Comparison of ENCODE assay signal across 23 cellular contexts in the genomic region with DNA sequence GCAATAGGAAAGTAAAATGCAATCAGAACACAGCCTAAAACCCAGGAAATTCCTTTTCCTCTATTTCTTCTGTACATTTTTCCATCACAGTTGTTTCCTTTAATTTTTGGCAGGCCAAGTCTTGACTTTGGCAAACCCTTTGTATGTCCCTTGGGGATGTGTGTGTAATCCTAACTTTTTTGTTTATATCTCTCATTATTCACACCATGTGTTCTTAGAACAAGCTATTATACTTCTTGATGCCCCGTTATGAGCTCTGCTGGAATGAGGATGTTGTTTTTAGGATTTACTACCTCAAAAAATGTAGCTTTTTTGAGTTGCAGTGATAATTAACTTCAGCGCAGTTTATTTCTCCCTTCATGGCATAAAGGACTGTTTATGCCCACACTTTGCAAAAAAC.
DNase-seq lines count a peak whose midpoint lies in the region; TF ChIP-seq lines count a peak whose summit lies in the region.
"Had no signal": no experiment of that assay in that cellular context is flagged by ENCODE, and none has a peak within 500 bp of the region (broad histone marks: within the 10 kb centered on the region; RNA-seq: fewer than 3 reads in every experiment).

No MANE protein-coding gene starts in this region.

- H3K9me3 Mint-ChIP-seq in osteocyte (ENCODE audit: unreplicated experiment), result no peaks in the 10 kb centered on the region
- no peaks in the 10 kb centered on the region for H3K9me3 Mint-ChIP-seq in activated T-helper 1 cell treated with anti-CD3 and anti-CD28 coated beads, Interleukin-12 subunit alpha, Interleukin-12 subunit beta, Interleukin-2, Interleukin-4 antibody, amounts not matched to agents 30 ng/mL and 10 ng/mL and 1 ng/mL, durations not matched to agents 14 hours and 24 hours and 36 hours

- H3K36me3 Mint-ChIP-seq in osteocyte (ENCODE audit: unreplicated experiment), result peaks cover 7% of the 10 kb centered on the region
- H3K36me3 Mint-ChIP-seq in activated T-helper 1 cell treated with anti-CD3 and anti-CD28 coated beads, Interleukin-12 subunit alpha, Interleukin-12 subunit beta, Interleukin-2, Interleukin-4 antibody, amounts not matched to agents 30 ng/mL and 10 ng/mL and 1 ng/mL, durations not matched to agents 14 hours and 24 hours and 36 hours (ENCODE audit: low read depth), result no peaks in the 10 kb centered on the region

- peak overlapping the region; percentile 15; the same call in 1 of the 2 replicates for H3K4me3 ChIP-seq in SK-N-MC
- H3K4me3 ChIP-seq: BLaER1 treated with 17β-estradiol and CSF1 and Interleukin-3, amounts not matched to agents 10 nM and 100 nM; body of pancreas; dorsolateral prefrontal cortex; sigmoid colon; SJSA1; thoracic aorta had no signal

- no peaks in the 10 kb centered on the region for H3K9me3 ChIP-seq in SK-N-MC (ENCODE audit: low read depth, low read length)
- H3K9me3 ChIP-seq: BLaER1 treated with 17β-estradiol and CSF1 and Interleukin-3, amounts not matched to agents 10 nM and 100 nM; body of pancreas; sigmoid colon; SJSA1; thoracic aorta had no signal

- H3K4me1 Mint-ChIP-seq in osteocyte (ENCODE audit: unreplicated experiment), result peaks cover 57% of the 10 kb centered on the region
- no peaks in the 10 kb centered on the region for H3K4me1 Mint-ChIP-seq in activated T-helper 1 cell treated with anti-CD3 and anti-CD28 coated beads, Interleukin-12 subunit alpha, Interleukin-12 subunit beta, Interleukin-2, Interleukin-4 antibody, amounts not matched to agents 30 ng/mL and 10 ng/mL and 1 ng/mL, durations not matched to agents 14 hours and 24 hours and 36 hours (ENCODE audit: low read depth)
- H3K4me1 Mint-ChIP-seq: activated CD4-positive, alpha-beta T cell treated with anti-CD3 and anti-CD28 coated beads for 36 hours had no signal

- DNase-seq in AG20443 (ENCODE audit: low spot score), result peak; percentile 44
- no peak for DNase-seq in SK-N-MC (ENCODE audit: low read depth, low spot score)
- peak; percentile 99 for DNase-seq in fibroblast of peridontal ligament (ENCODE audit: extremely low read depth)
- no peak for DNase-seq in osteocyte (ENCODE audit: extremely low spot score, unreplicated experiment)
- DNase-seq in GM19240 (ENCODE audit: insufficient read length, low spot score), result no peak
- DNase-seq in activated T-helper 1 cell treated with anti-CD3 and anti-CD28 coated beads, Interleukin-12 subunit alpha, Interleukin-12 subunit beta, Interleukin-2, Interleukin-4 antibody, amounts not matched to agents 30 ng/mL and 10 ng/mL and 1 ng/mL, durations not matched to agents 14 hours and 24 hours and 36 hours (ENCODE audit: low spot score), result no peak
- DNase-seq in erythroblast (lab: John Stamatoyannopoulos, UW), result no peak
- DNase-seq in stimulated activated CD8-positive, alpha-beta memory T cell treated with anti-CD3 and anti-CD28 coated beads, Interleukin-4, amount 100 ng/mL, for 48 hours, result no peak
- DNase-seq: activated CD4-positive, alpha-beta T cell treated with anti-CD3 and anti-CD28 coated beads for 36 hours; activated gamma-delta T cell treated with Interleukin-2 at 50 U/mL for 16 hours; body of pancreas; DMS153; dorsolateral prefrontal cortex; hypothalamus; kidney glomerular epithelial cell; MV-4-11; NCI-H526 treated with DMSO at 0.1 percent for 48 hours; nucleus accumbens; sigmoid colon; stimulated activated CD4-positive, alpha-beta T cell treated with anti-CD3 and anti-CD28 coated beads, Interleukin-4, amount 100 ng/mL, for 4 hours had no signal

- no peak overlapping the region for H3K4me3 Mint-ChIP-seq in osteocyte (ENCODE audit: unreplicated experiment)
- H3K4me3 Mint-ChIP-seq in activated T-helper 1 cell treated with anti-CD3 and anti-CD28 coated beads, Interleukin-12 subunit alpha, Interleukin-12 subunit beta, Interleukin-2, Interleukin-4 antibody, amounts not matched to agents 30 ng/mL and 10 ng/mL and 1 ng/mL, durations not matched to agents 14 hours and 24 hours and 36 hours, result no peak overlapping the region
- H3K4me3 Mint-ChIP-seq: activated CD4-positive, alpha-beta T cell treated with anti-CD3 and anti-CD28 coated beads for 36 hours had no signal

- no peak for TF ChIP-seq POLR2A in erythroblast (IDR thresholded peaks at IDR 0.05; ENCODE audit: low read length)

- no peaks in the 10 kb centered on the region for H3K36me3 ChIP-seq in SK-N-MC (ENCODE audit: insufficient read depth, low read length)
- H3K36me3 ChIP-seq: BLaER1 treated with 17β-estradiol and CSF1 and Interleukin-3, amounts not matched to agents 10 nM and 100 nM; SJSA1; thoracic aorta had no signal

- H3K27ac Mint-ChIP-seq in osteocyte (ENCODE audit: unreplicated experiment), result peak overlapping the region; percentile 90
- no peak overlapping the region for H3K27ac Mint-ChIP-seq in activated T-helper 1 cell treated with anti-CD3 and anti-CD28 coated beads, Interleukin-12 subunit alpha, Interleukin-12 subunit beta, Interleukin-2, Interleukin-4 antibody, amounts not matched to agents 30 ng/mL and 10 ng/mL and 1 ng/mL, durations not matched to agents 14 hours and 24 hours and 36 hours
- H3K27ac Mint-ChIP-seq: activated CD4-positive, alpha-beta T cell treated with anti-CD3 and anti-CD28 coated beads for 36 hours had no signal

- no peak overlapping the region for H3K9ac ChIP-seq in SK-N-MC (ENCODE audit: insufficient read length)
- H3K9ac ChIP-seq: BLaER1 treated with 17β-estradiol and CSF1 and Interleukin-3, amounts not matched to agents 10 nM and 100 nM had no signal

- TF ChIP-seq CTCF in osteocyte (IDR thresholded peaks at IDR 0.05), result no peak

- intact Hi-C loops in activated T-helper 1 cell treated with anti-CD3 and anti-CD28 coated beads, Interleukin-12 subunit alpha, Interleukin-12 subunit beta, Interleukin-2, Interleukin-4 antibody, amounts not matched to agents 30 ng/mL and 10 ng/mL and 1 ng/mL, durations not matched to agents 14 hours and 24 hours and 36 hours (cut with micrococcal nuclease), result no loop called here

- no peaks in the 10 kb centered on the region for H3K27me3 Mint-ChIP-seq in osteocyte (ENCODE audit: unreplicated experiment)
- H3K27me3 Mint-ChIP-seq in activated T-helper 1 cell treated with anti-CD3 and anti-CD28 coated beads, Interleukin-12 subunit alpha, Interleukin-12 subunit beta, Interleukin-2, Interleukin-4 antibody, amounts not matched to agents 30 ng/mL and 10 ng/mL and 1 ng/mL, durations not matched to agents 14 hours and 24 hours and 36 hours (ENCODE audit: insufficient read depth), result peaks cover 17% of the 10 kb centered on the region

- peak overlapping the region; percentile 63 for H3K27ac ChIP-seq in SK-N-MC
- H3K27ac ChIP-seq: BLaER1 treated with 17β-estradiol and CSF1 and Interleukin-3, amounts not matched to agents 10 nM and 100 nM; body of pancreas; dorsolateral prefrontal cortex; sigmoid colon; SJSA1; thoracic aorta had no signal

Comparison
In these comparisons a context has a peak if more than half of its experiments do, and no peak if none do; other contexts are left out.
1. DNase-seq: peak in AG20443 (single experiment) and fibroblast of peridontal ligament (single experiment); none in SK-N-MC (single experiment), osteocyte (single experiment), GM19240 (single experiment), activated T-helper 1 cell treated with anti-CD3 and anti-CD28 coated beads, Interleukin-12 subunit alpha, Interleukin-12 subunit beta, Interleukin-2, Interleukin-4 antibody, amounts not matched to agents 30 ng/mL and 10 ng/mL and 1 ng/mL, durations not matched to agents 14 hours and 24 hours and 36 hours (single experiment), erythroblast (0 of 2) and stimulated activated CD8-positive, alpha-beta memory T cell treated with anti-CD3 and anti-CD28 coated beads, Interleukin-4, amount 100 ng/mL, for 48 hours (single experiment).